Comparison of ENCODE assay signal across 9 cellular contexts in the genomic region with DNA sequence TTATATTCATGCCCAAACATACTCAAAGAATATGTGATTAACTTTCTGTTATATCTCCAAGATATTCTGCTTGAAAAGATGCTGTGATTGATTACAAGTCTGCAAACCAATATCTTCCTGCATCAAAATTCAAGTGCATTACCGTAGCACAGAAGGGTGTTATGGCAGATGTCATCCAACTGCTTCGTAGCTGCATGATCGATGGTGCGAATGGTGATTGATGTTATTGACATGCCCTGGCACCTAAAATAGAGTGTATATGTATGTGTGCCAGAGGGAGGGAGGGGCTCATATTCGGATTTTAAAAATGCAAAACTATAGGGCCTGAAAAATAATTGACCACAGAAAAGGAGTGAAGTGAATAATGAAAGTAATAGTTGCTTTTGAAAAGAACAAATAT.
"Had no signal": no experiment of that assay in that cellular context is flagged by ENCODE, and none has a peak within 500 bp of the region (broad histone marks: within the 10 kb centered on the region; RNA-seq: fewer than 3 reads in every experiment).

No MANE protein-coding gene starts in this region.

- H3K4me1 Mint-ChIP-seq: GM23338, H9 had no signal

- ATAC-seq: GM23338, K562 had no signal

- H3K4me3 Mint-ChIP-seq: GM23338, H9 had no signal

- FAIRE-seq: H1, H54, HTR-8/SVneo, K562 had no signal

- H3K27ac Mint-ChIP-seq: GM23338, H9 had no signal

- H3K4me3 ChIP-seq: GM23338, K562 had no signal

- H2AFZ ChIP-seq: GM23338 had no signal

- H3K4me2 ChIP-seq: GM23338 had no signal

- H3K9me3 Mint-ChIP-seq: H9 had no signal

- DNase-seq: H9, HCEC 1CT, IMR-90, KG1 had no signal
